Comparison of ENCODE assay signal across 24 cellular contexts in genomic region chr1:166197141-166197540, GRCh38. TPM values are rescaled to one million over a fixed set of nuclear protein-coding genes. Genes with fewer than 3 reads are reported as not detected.
A peak's percentile ranks its signal among the peaks of the same experiment; 100 is the strongest.
DNase-seq lines count a peak whose midpoint lies in the region; ATAC-seq, FAIRE-seq and TF ChIP-seq lines count a peak whose summit lies in the region.
"Had no signal": no experiment of that assay in that cellular context is flagged by ENCODE, and none has a peak within 500 bp of the region (broad histone marks: within the 10 kb centered on the region; RNA-seq: fewer than 3 reads in every experiment).

No MANE protein-coding gene starts in this region.

- TF ChIP-seq EP300 in A549 (IDR thresholded peaks at IDR 0.05) (no peak), Ishikawa (IDR thresholded peaks at IDR 0.05; ENCODE audit: borderline replicate concordance) (no peak)

- no peak overlapping the region for H3K4me3 Mint-ChIP-seq in activated CD4-positive, alpha-beta T cell treated with anti-CD3 and anti-CD28 coated beads, Interleukin-2, amount 10 ng/mL, durations not matched to agents 7 days and 5 days
- H3K4me3 Mint-ChIP-seq: activated CD4-positive, alpha-beta T cell treated with anti-CD3 and anti-CD28 coated beads, Interleukin-2, amount 10 ng/mL, durations not matched to agents 24 days and 14 days; activated CD8-positive, alpha-beta memory T cell treated with anti-CD3 and anti-CD28 coated beads, Interleukin-2, amount 10 ng/mL, durations not matched to agents 7 days and 5 days; activated naive CD4-positive, alpha-beta T cell treated with anti-CD3 and anti-CD28 coated beads for 36 hours; activated T-cell treated with anti-CD3 and anti-CD28 coated beads, Interleukin-2, amount 50 U/mL, for 72 hours; dendritic cell treated with granulocyte-macrophage colony-stimulating factor and Interleukin-4, amounts not matched to agents 40 ng/mL and 50 ng/mL, for 4 days; neural crest cell; type B pancreatic cell had no signal

- peaks cover 3% of the 10 kb centered on the region for H3K27me3 Mint-ChIP-seq in activated CD4-positive, alpha-beta T cell treated with anti-CD3 and anti-CD28 coated beads, Interleukin-2, amount 10 ng/mL, durations not matched to agents 7 days and 5 days
- H3K27me3 Mint-ChIP-seq: dendritic cell treated with granulocyte-macrophage colony-stimulating factor and Interleukin-4, amounts not matched to agents 40 ng/mL and 50 ng/mL, for 4 days; type B pancreatic cell had no signal

- no peak for FAIRE-seq in A549 (lab: Jason Lieb, UNC)
- FAIRE-seq: GM12891 had no signal

- ATAC-seq in A549 (0 out of 6 replicates have a peak, but pooled peaks of 1 of the 2 experiments have one; percentile 34), HG02763 (IDR thresholded peaks at IDR 0.05; ENCODE audit: unreplicated experiment) (no peak), left lobe of liver (no peak)
- ATAC-seq: activated CD8-positive, alpha-beta memory T cell treated with anti-CD3 and anti-CD28 coated beads, Interleukin-2, amount 10 ng/mL, durations not matched to agents 7 days and 5 days; activated T-cell treated with anti-CD3 and anti-CD28 coated beads, Interleukin-2, amount 50 U/mL, for 72 hours had no signal

- POLR2A ChIA-PET in A549 (lab: Yijun Ruan, JAX) = no interaction called here
- POLR2A ChIA-PET in activated CD4-positive, alpha-beta T cell treated with anti-CD3 and anti-CD28 coated beads, Interleukin-2, amount 10 ng/mL, durations not matched to agents 7 days and 5 days (lab: Charles Lee) = no interaction called here

- CTCF ChIA-PET in A549 (lab: Yijun Ruan, JAX) = no interaction called here
- CTCF ChIA-PET in activated CD4-positive, alpha-beta T cell treated with anti-CD3 and anti-CD28 coated beads, Interleukin-2, amount 10 ng/mL, durations not matched to agents 7 days and 5 days (lab: Charles Lee) = no interaction called here

- TF ChIP-seq POLR2A in A549 (IDR thresholded peaks at IDR 0.05; ENCODE audit: low read length) = no peak

- H3K27ac ChIP-seq in A549 = no peak overlapping the region
- H3K27ac ChIP-seq: BLaER1, RWPE1, WERI-Rb-1 had no signal

- H3K9me3 Mint-ChIP-seq in activated CD4-positive, alpha-beta T cell treated with anti-CD3 and anti-CD28 coated beads, Interleukin-2, amount 10 ng/mL, durations not matched to agents 7 days and 5 days = no peaks in the 10 kb centered on the region
- H3K9me3 Mint-ChIP-seq: activated CD4-positive, alpha-beta T cell treated with anti-CD3 and anti-CD28 coated beads, Interleukin-2, amount 10 ng/mL, durations not matched to agents 24 days and 14 days; activated naive CD4-positive, alpha-beta T cell treated with anti-CD3 and anti-CD28 coated beads for 36 hours; dendritic cell treated with granulocyte-macrophage colony-stimulating factor and Interleukin-4, amounts not matched to agents 40 ng/mL and 50 ng/mL, for 4 days; neural crest cell; type B pancreatic cell had no signal

- no peak overlapping the region for H3K4me2 ChIP-seq in A549
- H3K4me2 ChIP-seq: BLaER1 had no signal

- no peaks in the 10 kb centered on the region for H3K4me1 ChIP-seq in A549
- H3K4me1 ChIP-seq: Caco-2 had no signal

- H3K4me3 ChIP-seq in A549 (no peak overlapping the region), epithelial cell of proximal tubule (ENCODE audit: low read depth, low read length) (no peak overlapping the region)
- H3K4me3 ChIP-seq: BLaER1 had no signal

- DNase-seq in A549 (ENCODE audit: low read depth in 1 of 2, low spot score in 1 of 2) = no peak
- DNase-seq in epithelial cell of proximal tubule (ENCODE audit: low read depth) = peak; percentile 77
- DNase-seq in kidney glomerular epithelial cell (lab: John Stamatoyannopoulos, UW) = peak; percentile 77
- no peak for DNase-seq in dedifferentiated amniotic fluid mesenchymal stem cell (ENCODE audit: extremely low spot score)
- DNase-seq in left lobe of liver (ENCODE audit: low spot score) = no peak
- no peak for DNase-seq in activated CD4-positive, alpha-beta T cell treated with anti-CD3 and anti-CD28 coated beads, Interleukin-2, amount 10 ng/mL, durations not matched to agents 7 days and 5 days
- DNase-seq: activated CD4-positive, alpha-beta T cell treated with anti-CD3 and anti-CD28 coated beads, Interleukin-2, amount 10 ng/mL, durations not matched to agents 24 days and 14 days; activated CD8-positive, alpha-beta memory T cell treated with anti-CD3 and anti-CD28 coated beads, Interleukin-2, amount 10 ng/mL, durations not matched to agents 7 days and 5 days; activated naive CD4-positive, alpha-beta T cell treated with anti-CD3 and anti-CD28 coated beads for 36 hours; activated T-cell treated with anti-CD3 and anti-CD28 coated beads, Interleukin-2, amount 50 U/mL, for 72 hours; Caco-2; caudate nucleus; NCI-H1048; NCI-H1694 treated with DMSO at 0.1 percent for 48 hours; stimulated activated CD4-positive, alpha-beta T cell treated with anti-CD3 and anti-CD28 coated beads, Interleukin-1b, Interleukin-23, amount 100 ng/mL, for 48 hours; WERI-Rb-1 had no signal

- TF ChIP-seq RAD21 in A549 (conservative IDR thresholded peaks at IDR 0.05 in 1 of 2, IDR thresholded peaks at IDR 0.05 in 1 of 2) = no peak
- TF ChIP-seq RAD21 in Ishikawa (IDR thresholded peaks at IDR 0.05; ENCODE audit: low read depth) = no peak

- H3K36me3 Mint-ChIP-seq in activated CD4-positive, alpha-beta T cell treated with anti-CD3 and anti-CD28 coated beads, Interleukin-2, amount 10 ng/mL, durations not matched to agents 7 days and 5 days (ENCODE audit: low read depth) = no peaks in the 10 kb centered on the region
- H3K36me3 Mint-ChIP-seq: activated CD8-positive, alpha-beta memory T cell treated with anti-CD3 and anti-CD28 coated beads, Interleukin-2, amount 10 ng/mL, durations not matched to agents 7 days and 5 days; type B pancreatic cell had no signal

- H3K9me3 ChIP-seq in A549 = no peaks in the 10 kb centered on the region
- H3K9me3 ChIP-seq: BLaER1, Caco-2 had no signal

- no peak overlapping the region for H3K27ac Mint-ChIP-seq in activated CD4-positive, alpha-beta T cell treated with anti-CD3 and anti-CD28 coated beads, Interleukin-2, amount 10 ng/mL, durations not matched to agents 7 days and 5 days
- H3K27ac Mint-ChIP-seq: activated CD4-positive, alpha-beta T cell treated with anti-CD3 and anti-CD28 coated beads, Interleukin-2, amount 10 ng/mL, durations not matched to agents 24 days and 14 days; activated CD8-positive, alpha-beta memory T cell treated with anti-CD3 and anti-CD28 coated beads, Interleukin-2, amount 10 ng/mL, durations not matched to agents 7 days and 5 days; activated naive CD4-positive, alpha-beta T cell treated with anti-CD3 and anti-CD28 coated beads for 36 hours; activated T-cell treated with anti-CD3 and anti-CD28 coated beads, Interleukin-2, amount 50 U/mL, for 72 hours; dendritic cell treated with granulocyte-macrophage colony-stimulating factor and Interleukin-4, amounts not matched to agents 40 ng/mL and 50 ng/mL, for 4 days; type B pancreatic cell had no signal

- WGBS in A549 (ENCODE audit: missing lambda C conversion rate) = 46% methylated on average over 1 of the region's 1 CpG

- H3K4me1 Mint-ChIP-seq in activated CD4-positive, alpha-beta T cell treated with anti-CD3 and anti-CD28 coated beads, Interleukin-2, amount 10 ng/mL, durations not matched to agents 7 days and 5 days = no peaks in the 10 kb centered on the region
- H3K4me1 Mint-ChIP-seq: activated CD4-positive, alpha-beta T cell treated with anti-CD3 and anti-CD28 coated beads, Interleukin-2, amount 10 ng/mL, durations not matched to agents 24 days and 14 days; activated CD8-positive, alpha-beta memory T cell treated with anti-CD3 and anti-CD28 coated beads, Interleukin-2, amount 10 ng/mL, durations not matched to agents 7 days and 5 days; neural crest cell had no signal

- no peak for TF ChIP-seq CTCF in A549 (IDR thresholded peaks at IDR 0.05)
- no peak for TF ChIP-seq CTCF in epithelial cell of proximal tubule (conservative IDR thresholded peaks at IDR 0.05; ENCODE audit: low read depth, low read length)

TF ChIP-seq in A549, 52 proteins besides CTCF, POLR2A, EP300 and RAD21:
- TF ChIP-seq CEBPB (IDR thresholded peaks at IDR 0.05) = peak; percentile 8 to 29; a peak in 1 of 4 replicates
- no peak for TF ChIP-seq ZSCAN20 (CRISPR knock-in tag; IDR thresholded peaks at IDR 0.05)
- TF ChIP-seq RFX5 (IDR thresholded peaks at IDR 0.05) = no peak

TF ChIP-seq in Ishikawa, 13 proteins besides CTCF, POLR2A, EP300 and RAD21:
- TF ChIP-seq CEBPB (IDR thresholded peaks at IDR 0.05) (peak; percentile 23; the same call in 1 of the 2 replicates), TCF12 (IDR thresholded peaks at IDR 0.05; ENCODE audit: low read depth) (no peak), FOXM1 (IDR thresholded peaks at IDR 0.05; ENCODE audit: borderline replicate concordance, low read depth) (no peak), CREB1 (IDR thresholded peaks at IDR 0.05; ENCODE audit: low read depth) (no peak)

RNA-seq across cellular contexts. Expression of gene FAM78B, which starts 30.3 kb away (rescaled TPM):
- 0.20 and 0.34 TPM in 2 replicates for polyA plus RNA-seq in A549 (2011; rRNA removed)
- 0.25 and 0.29 TPM in 2 replicates for polyA plus RNA-seq in A549 (2012; cell fraction: cytosol; rRNA removed)
- polyA plus RNA-seq in A549 (2012; cell fraction: nucleus; rRNA removed) = 0.25 and 0.43 TPM in 2 replicates
- polyA plus RNA-seq in A549 (2017; fragmentation: RNase III; extraction: RNeasy Plus Mini Kit Qiagen cat#74134 plus additional on column Dnase treatment) = 0.12 to 0.13 TPM (median 0.13 TPM) in 3 replicates
- polyA minus RNA-seq in A549 (2011; rRNA and poly(A)+ RNA removed) = 0.29 TPM in 1 of 2 replicates, not detected in the other
- total RNA-seq in epithelial cell of proximal tubule = not detected in 2 replicates
- 2.0 TPM for total RNA-seq in left lobe of liver
- under 1 TPM; 0.17 to 0.35 TPM for total RNA-seq in activated CD4-positive, alpha-beta T cell treated with anti-CD3 and anti-CD28 coated beads, Interleukin-2, amount 10 ng/mL, durations not matched to agents 7 days and 5 days
- total RNA-seq: Caco-2 had no signal

Comparison
In these comparisons a context has a peak if more than half of its experiments do, and no peak if none do; other contexts are left out.
1. DNase-seq: peak in epithelial cell of proximal tubule (single experiment) and kidney glomerular epithelial cell (single experiment); none in A549 (0 of 2), dedifferentiated amniotic fluid mesenchymal stem cell (single experiment), left lobe of liver (single experiment) and activated CD4-positive, alpha-beta T cell treated with anti-CD3 and anti-CD28 coated beads, Interleukin-2, amount 10 ng/mL, durations not matched to agents 7 days and 5 days (single experiment).